8 cellular contexts compared by ENCODE assay signal in genomic region chr1:236280438-236281285, GRCh38. TPM values are rescaled to one million over a fixed set of nuclear protein-coding genes. Genes with fewer than 3 reads are reported as not detected.
DNase-seq lines count a peak whose midpoint lies in the region; ATAC-seq and TF ChIP-seq lines count a peak whose summit lies in the region.

No MANE protein-coding gene starts in this region.

- H3K9me3 ChIP-seq in duodenal mucosa (ENCODE audit: control insufficient read depth in 1 of 2, low read length in 2 of 2) (no peaks in the 10 kb centered on the region), muscle layer of duodenum (ENCODE audit: control insufficient read depth in 1 of 2, low read length in 2 of 2) (no peaks in the 10 kb centered on the region)

- peaks cover 4% of the 10 kb centered on the region for H3K9me3 Mint-ChIP-seq in activated B cell treated with CpG ODN at 0.5 μM for 24 hours

- TF ChIP-seq CTCF in activated B cell treated with CpG ODN at 0.5 μM for 24 hours (IDR thresholded peaks at IDR 0.05), result no peak

- no peaks in the 10 kb centered on the region for H3K27me3 Mint-ChIP-seq in activated B cell treated with CpG ODN at 0.5 μM for 24 hours

- POLR2A ChIA-PET in activated B cell treated with CpG ODN at 0.5 μM for 24 hours (lab: Charles Lee), result interaction anchor here (0.5 to 2.9 kb wide), 8 partner anchors 12 to 762 kb away, joined by 3 to 14 read pairs (median 5); partner anchors contain the start of gene GPR137B

- peaks cover 10 to 17% of the 10 kb centered on the region in 2 donors for H3K4me1 ChIP-seq in duodenal mucosa (ENCODE audit: control insufficient read depth in 1 of 2, insufficient read depth in 2 of 2, low read length in 2 of 2)
- peaks cover 6 to 8% of the 10 kb centered on the region in 2 donors for H3K4me1 ChIP-seq in muscle layer of duodenum (ENCODE audit: control insufficient read depth in 1 of 2, insufficient read depth in 2 of 2, low read length in 2 of 2)

- H3K27ac ChIP-seq in duodenal mucosa (ENCODE audit: low read depth, low read length) (no peak overlapping the region), muscle layer of duodenum (ENCODE audit: low read length) (peak overlapping the region; percentile 51)

- H3K4me3 ChIP-seq in duodenal mucosa (ENCODE audit: low read depth in 1 of 2, low read length in 2 of 2), result peak overlapping the region; percentile 94
- H3K4me3 ChIP-seq in muscle layer of duodenum (ENCODE audit: low read depth in 1 of 2, low read length in 2 of 2), result peak overlapping the region; percentile 80 to 93

- peak overlapping the region; percentile 81 to 86 for H3K9ac ChIP-seq in duodenal mucosa (ENCODE audit: low read depth in 1 of 2, low read length in 2 of 2)

- ATAC-seq in activated B cell treated with CpG ODN at 0.5 μM for 24 hours (ENCODE audit: low read depth) (no peak), HG02610 (IDR thresholded peaks at IDR 0.05; ENCODE audit: unreplicated experiment) (no peak), HG03378 (IDR thresholded peaks at IDR 0.05; ENCODE audit: unreplicated experiment) (no peak)

- peak; percentile 48 for DNase-seq in DMS79 (lab: John Stamatoyannopoulos, UW)
- DNase-seq in NCI-H1092 treated with DMSO at 0.1 percent for 48 hours (lab: John Stamatoyannopoulos, UW), result peak; percentile 73
- DNase-seq in activated B cell treated with CpG ODN at 0.5 μM for 24 hours, result no peak
- no peak for DNase-seq in AG08395 (ENCODE audit: low spot score)

- H3K36me3 Mint-ChIP-seq in activated B cell treated with CpG ODN at 0.5 μM for 24 hours (ENCODE audit: low read depth), result peaks cover 10% of the 10 kb centered on the region

- H3K27ac Mint-ChIP-seq in activated B cell treated with CpG ODN at 0.5 μM for 24 hours, result peak overlapping the region; percentile 89

- no peaks in the 10 kb centered on the region for H3K36me3 ChIP-seq in duodenal mucosa (ENCODE audit: control insufficient read depth in 1 of 2, insufficient read depth in 2 of 2, low read length in 2 of 2)
- no peaks in the 10 kb centered on the region for H3K36me3 ChIP-seq in muscle layer of duodenum (ENCODE audit: control insufficient read depth in 1 of 2, insufficient read depth in 2 of 2, low read length in 2 of 2)

- peak overlapping the region; percentile 97 for H3K4me3 Mint-ChIP-seq in activated B cell treated with CpG ODN at 0.5 μM for 24 hours

- H3K27me3 ChIP-seq in duodenal mucosa (ENCODE audit: control insufficient read depth in 1 of 2, insufficient read depth in 2 of 2, low read length in 2 of 2) (no peaks in the 10 kb centered on the region), muscle layer of duodenum (ENCODE audit: low read depth, low read length) (no peaks in the 10 kb centered on the region)

- CTCF ChIA-PET in activated B cell treated with CpG ODN at 0.5 μM for 24 hours (lab: Charles Lee), result interaction anchor here (0.6 kb wide), 1 partner anchor 221 kb away, joined by 3 read pairs; no protein-coding TSS in a partner anchor

- intact Hi-C loops in activated B cell treated with CpG ODN at 0.5 μM for 24 hours (cut with micrococcal nuclease), result loop anchor here (5.0 kb wide), 2 partner anchors 158 to 1908 kb away; partner anchors contain the start of gene COA6

- H3K4me1 Mint-ChIP-seq in activated B cell treated with CpG ODN at 0.5 μM for 24 hours, result peaks cover 47% of the 10 kb centered on the region

RNA-seq across cellular contexts. Expression of gene ERO1B, which starts 1.1 kb away (rescaled TPM):
- total RNA-seq in activated B cell treated with CpG ODN at 0.5 μM for 24 hours, result 13.2 and 17.5 TPM in 2 replicates

Comparison
In these comparisons a context has a peak if more than half of its experiments do, and no peak if none do; other contexts are left out.
1. DNase-seq: peak in DMS79 (single experiment) and NCI-H1092 treated with DMSO at 0.1 percent for 48 hours (single experiment); none in activated B cell treated with CpG ODN at 0.5 μM for 24 hours (single experiment) and AG08395 (single experiment).